In genomic region chr15:35142578-35142977, GRCh38 we compare ENCODE assay signal across 28 cellular contexts. TPM values are rescaled to one million over a fixed set of nuclear protein-coding genes. Genes with fewer than 3 reads are reported as not detected.
DNase-seq lines count a peak whose midpoint lies in the region; ATAC-seq and TF ChIP-seq lines count a peak whose summit lies in the region.
"Had no signal": no experiment of that assay in that cellular context is flagged by ENCODE, and none has a peak within 500 bp of the region (broad histone marks: within the 10 kb centered on the region; RNA-seq: fewer than 3 reads in every experiment).

No MANE protein-coding gene starts in this region.

- TF ChIP-seq CTCF in choroid plexus epithelial cell (conservative IDR thresholded peaks at IDR 0.05; ENCODE audit: low read depth, low read length) (no peak), neural progenitor cell (IDR thresholded peaks at IDR 0.05) (no peak), Caco-2 (IDR thresholded peaks at IDR 0.05; ENCODE audit: insufficient read depth in 1 of 2, low read depth in 1 of 2, low read length in 1 of 2, severe bottlenecking in 1 of 2, unreplicated experiment in 1 of 2) (no peak), foreskin keratinocyte (conservative IDR thresholded peaks at IDR 0.05) (no peak)

- DNase-seq in left cardiac atrium (no peak), Right ventricle myocardium superior (no peak), choroid plexus epithelial cell (ENCODE audit: low read depth) (peak; percentile 19), neural progenitor cell (ENCODE audit: low spot score) (no peak), Caco-2 (no peak), foreskin keratinocyte (no peak), mesenteric fat pad (ENCODE audit: low spot score) (no peak)
- DNase-seq: activated CD8-positive, alpha-beta memory T cell treated with anti-CD3 and anti-CD28 coated beads, Interleukin-2, amount 50 U/mL, for 4 hours; activated effector memory CD4-positive, alpha-beta T cell treated with Interleukin-2 at 50 U/mL for 16 hours; activated naive CD8-positive, alpha-beta T cell treated with anti-CD3 and anti-CD28 coated beads, Interleukin-2, amount 10 ng/mL, durations not matched to agents 7 days and 5 days; heart right ventricle; KG1; left lung; NCI-H524; nephron progenitor cell; psoas muscle; stimulated activated CD4-positive, alpha-beta T cell treated with anti-CD3 and anti-CD28 coated beads, Interleukin-2, amount 100 ng/mL, for 48 hours; stimulated activated naive CD4-positive, alpha-beta T cell treated with Interleukin-2 at 50 U/mL for 16 hours; transverse colon; WERI-Rb-1 had no signal

- intact Hi-C loops in left cardiac atrium (cut with DNase I) (no loop called here), Right ventricle myocardium superior (cut with DNase I) (no loop called here), Caco-2 (cut with micrococcal nuclease; ENCODE audit: unreplicated experiment) (no loop called here)

- H3K9ac ChIP-seq in neural progenitor cell = no peak overlapping the region
- H3K9ac ChIP-seq: BLaER1 treated with 17β-estradiol and CSF1 and Interleukin-3, amounts not matched to agents 10 nM and 100 nM had no signal

- H3K36me3 Mint-ChIP-seq in neural progenitor cell (no peaks in the 10 kb centered on the region), Caco-2 (ENCODE audit: insufficient read depth, unreplicated experiment) (no peaks in the 10 kb centered on the region)
- H3K36me3 Mint-ChIP-seq: activated naive CD8-positive, alpha-beta T cell treated with anti-CD3 and anti-CD28 coated beads, Interleukin-2, amount 10 ng/mL, durations not matched to agents 7 days and 5 days had no signal

- H3K36me3 ChIP-seq in neural progenitor cell (no peaks in the 10 kb centered on the region), Caco-2 (ENCODE audit: control insufficient read depth, insufficient read depth, low read length) (no peaks in the 10 kb centered on the region)
- H3K36me3 ChIP-seq: BLaER1 treated with 17β-estradiol and CSF1 and Interleukin-3, amounts not matched to agents 10 nM and 100 nM; heart right ventricle; left lung; transverse colon; WERI-Rb-1 had no signal

- BruUV-seq in Caco-2 (replicated peaks; lab: Mats Ljungman, UMichigan) = no TSS peak

- H3K27me3 Mint-ChIP-seq in neural progenitor cell (ENCODE audit: insufficient read depth, low read depth) (no peaks in the 10 kb centered on the region), Caco-2 (ENCODE audit: insufficient read depth, unreplicated experiment) (peaks cover 3% of the 10 kb centered on the region)
- H3K27me3 Mint-ChIP-seq: activated naive CD8-positive, alpha-beta T cell treated with anti-CD3 and anti-CD28 coated beads, Interleukin-2, amount 10 ng/mL, durations not matched to agents 7 days and 5 days; dendritic cell treated with granulocyte-macrophage colony-stimulating factor and Interleukin-4, amounts not matched to agents 40 ng/mL and 50 ng/mL, for 4 days had no signal

- H3F3A ChIP-seq in neural progenitor cell (ENCODE audit: low read depth) = no peaks in the 10 kb centered on the region

- POLR2A ChIA-PET in Caco-2 (lab: Charles Lee) = no interaction called here

- no peaks in the 10 kb centered on the region for H4K20me1 ChIP-seq in neural progenitor cell (ENCODE audit: low read depth)
- H4K20me1 ChIP-seq: BLaER1 treated with 17β-estradiol and CSF1 and Interleukin-3, amounts not matched to agents 10 nM and 100 nM had no signal

- H3K9me3 Mint-ChIP-seq in neural progenitor cell = no peaks in the 10 kb centered on the region
- no peaks in the 10 kb centered on the region for H3K9me3 Mint-ChIP-seq in Caco-2 (ENCODE audit: unreplicated experiment)
- H3K9me3 Mint-ChIP-seq: activated naive CD8-positive, alpha-beta T cell treated with anti-CD3 and anti-CD28 coated beads, Interleukin-2, amount 10 ng/mL, durations not matched to agents 7 days and 5 days; dendritic cell treated with granulocyte-macrophage colony-stimulating factor and Interleukin-4, amounts not matched to agents 40 ng/mL and 50 ng/mL, for 4 days; T-helper 2 cell treated with Interferon-gamma antibody and Interleukin-4, amounts not matched to agents 5 μg/mL and 100 μg/mL, for 36 hours had no signal

- H3K4me3 ChIP-seq in choroid plexus epithelial cell (ENCODE audit: low read depth, low read length) (no peak overlapping the region), neural progenitor cell (no peak overlapping the region), Caco-2 (ENCODE audit: low read depth, low read length) (no peak overlapping the region)
- H3K4me3 ChIP-seq: BLaER1 treated with 17β-estradiol and CSF1 and Interleukin-3, amounts not matched to agents 10 nM and 100 nM; heart right ventricle; left lung; psoas muscle; skin epidermis; transverse colon had no signal

- H3K27ac Mint-ChIP-seq in neural progenitor cell (peak overlapping the region; percentile 79), Caco-2 (ENCODE audit: unreplicated experiment) (no peak overlapping the region)
- H3K27ac Mint-ChIP-seq: activated naive CD8-positive, alpha-beta T cell treated with anti-CD3 and anti-CD28 coated beads, Interleukin-2, amount 10 ng/mL, durations not matched to agents 7 days and 5 days; dendritic cell treated with granulocyte-macrophage colony-stimulating factor and Interleukin-4, amounts not matched to agents 40 ng/mL and 50 ng/mL, for 4 days; nephron progenitor cell; T-helper 2 cell treated with Interferon-gamma antibody and Interleukin-4, amounts not matched to agents 5 μg/mL and 100 μg/mL, for 36 hours had no signal

- peak; percentile 12 to 24 for ATAC-seq in left cardiac atrium
- ATAC-seq in Right ventricle myocardium superior (ENCODE audit: poor library complexity) = no peak
- ATAC-seq in foreskin keratinocyte = no peak
- no peak for ATAC-seq in HG03135 (IDR thresholded peaks at IDR 0.05; ENCODE audit: unreplicated experiment)
- ATAC-seq: heart right ventricle, psoas muscle had no signal

- H3K9me3 ChIP-seq in neural progenitor cell (ENCODE audit: low read depth) (no peaks in the 10 kb centered on the region), Caco-2 (no peaks in the 10 kb centered on the region)
- H3K9me3 ChIP-seq: BLaER1 treated with 17β-estradiol and CSF1 and Interleukin-3, amounts not matched to agents 10 nM and 100 nM; left lung; psoas muscle; transverse colon had no signal

- no peak overlapping the region for H3K27ac ChIP-seq in neural progenitor cell
- H3K27ac ChIP-seq in foreskin keratinocyte = no peak overlapping the region
- H3K27ac ChIP-seq: BLaER1 treated with 17β-estradiol and CSF1 and Interleukin-3, amounts not matched to agents 10 nM and 100 nM; heart right ventricle; psoas muscle; WERI-Rb-1 had no signal

- H3K4me1 Mint-ChIP-seq in neural progenitor cell (peaks cover 20% of the 10 kb centered on the region), Caco-2 (ENCODE audit: low read depth, unreplicated experiment) (no peaks in the 10 kb centered on the region)
- H3K4me1 Mint-ChIP-seq: activated naive CD8-positive, alpha-beta T cell treated with anti-CD3 and anti-CD28 coated beads, Interleukin-2, amount 10 ng/mL, durations not matched to agents 7 days and 5 days; nephron progenitor cell had no signal

- no peaks in the 10 kb centered on the region for H3K79me2 ChIP-seq in neural progenitor cell (ENCODE audit: low read depth)

- H3K4me3 Mint-ChIP-seq in neural progenitor cell = no peak overlapping the region
- no peak overlapping the region for H3K4me3 Mint-ChIP-seq in Caco-2 (ENCODE audit: unreplicated experiment)
- H3K4me3 Mint-ChIP-seq: activated naive CD8-positive, alpha-beta T cell treated with anti-CD3 and anti-CD28 coated beads, Interleukin-2, amount 10 ng/mL, durations not matched to agents 7 days and 5 days; dendritic cell treated with granulocyte-macrophage colony-stimulating factor and Interleukin-4, amounts not matched to agents 40 ng/mL and 50 ng/mL, for 4 days; nephron progenitor cell; T-helper 2 cell treated with Interferon-gamma antibody and Interleukin-4, amounts not matched to agents 5 μg/mL and 100 μg/mL, for 36 hours had no signal

- no peak overlapping the region for H2AFZ ChIP-seq in neural progenitor cell (replicated peaks)

- H3K27me3 ChIP-seq in neural progenitor cell = no peaks in the 10 kb centered on the region
- no peaks in the 10 kb centered on the region for H3K27me3 ChIP-seq in Caco-2 (replicated peaks; ENCODE audit: control insufficient read depth, insufficient read depth, low read length)
- no peaks in the 10 kb centered on the region for H3K27me3 ChIP-seq in foreskin keratinocyte
- H3K27me3 ChIP-seq: BLaER1 treated with 17β-estradiol and CSF1 and Interleukin-3, amounts not matched to agents 10 nM and 100 nM; heart right ventricle; left lung; transverse colon had no signal

- H3K4me1 ChIP-seq in neural progenitor cell (no peaks in the 10 kb centered on the region), Caco-2 (no peaks in the 10 kb centered on the region), foreskin keratinocyte (peaks cover 5% of the 10 kb centered on the region)
- H3K4me1 ChIP-seq: BLaER1 treated with 17β-estradiol and CSF1 and Interleukin-3, amounts not matched to agents 10 nM and 100 nM; left lung; psoas muscle had no signal

- H3K4me2 ChIP-seq in neural progenitor cell = no peak overlapping the region
- H3K4me2 ChIP-seq: BLaER1 treated with 17β-estradiol and CSF1 and Interleukin-3, amounts not matched to agents 10 nM and 100 nM had no signal

- CTCF ChIA-PET in Caco-2 (lab: Charles Lee) = no interaction called here

RNA-seq across cellular contexts. Expression of gene NANOGP8, which starts 57.5 kb away (rescaled TPM):
- total RNA-seq in left cardiac atrium = not detected
- not detected for total RNA-seq in Right ventricle myocardium superior
- 1.5 TPM in 1 of 2 replicates, not detected in the other for total RNA-seq in neural progenitor cell (ENCODE audit: low replicate concordance)
- total RNA-seq in Caco-2 (2022) = not detected in 2 replicates
- not detected in 2 replicates for total RNA-seq in foreskin keratinocyte
- polyA plus RNA-seq in foreskin keratinocyte = not detected in 2 replicates
- not detected for total RNA-seq in mesenteric fat pad
- total RNA-seq: A172; activated naive CD8-positive, alpha-beta T cell treated with anti-CD3 and anti-CD28 coated beads, Interleukin-2, amount 10 ng/mL, durations not matched to agents 7 days and 5 days; bronchial epithelial cell; Daoy had no signal
- polyA plus RNA-seq: heart right ventricle had no signal

Comparison
In these comparisons a context has a peak if more than half of its experiments do, and no peak if none do; other contexts are left out.
1. ATAC-seq: peak in left cardiac atrium (2 of 2); none in Right ventricle myocardium superior (single experiment), foreskin keratinocyte (single experiment) and HG03135 (single experiment).